ENCODE assay signal across 1 cellular context in the genomic region with DNA sequence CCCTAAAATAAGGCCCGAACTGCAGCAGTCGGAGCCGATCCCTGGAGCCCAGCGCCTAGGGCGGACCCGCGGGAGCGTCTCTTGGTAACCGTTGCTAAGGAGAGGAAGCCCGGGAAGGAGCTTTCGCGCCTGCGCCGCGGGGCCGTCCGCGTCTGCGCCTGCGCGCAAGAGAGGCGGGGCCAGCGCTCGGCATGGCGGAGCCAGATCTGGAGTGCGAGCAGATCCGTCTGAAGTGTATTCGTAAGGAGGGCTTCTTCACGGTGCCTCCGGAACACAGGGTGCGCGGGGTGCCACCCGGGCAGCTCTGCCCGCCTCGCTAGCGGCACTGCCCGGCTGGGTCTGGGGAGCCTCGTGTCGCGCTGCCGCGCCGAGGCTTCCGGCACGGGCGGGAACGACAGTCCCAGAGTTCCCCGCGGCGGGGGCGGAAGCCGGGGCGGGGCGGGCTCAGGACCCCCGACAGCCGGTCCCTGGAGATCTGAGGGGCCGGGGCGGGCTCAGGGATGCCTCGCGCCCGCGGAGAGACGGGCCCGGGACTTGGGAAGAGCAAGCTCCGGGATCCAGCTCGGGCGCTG.
TF ChIP-seq lines count a peak whose summit lies in the region.

A gene with protein sequence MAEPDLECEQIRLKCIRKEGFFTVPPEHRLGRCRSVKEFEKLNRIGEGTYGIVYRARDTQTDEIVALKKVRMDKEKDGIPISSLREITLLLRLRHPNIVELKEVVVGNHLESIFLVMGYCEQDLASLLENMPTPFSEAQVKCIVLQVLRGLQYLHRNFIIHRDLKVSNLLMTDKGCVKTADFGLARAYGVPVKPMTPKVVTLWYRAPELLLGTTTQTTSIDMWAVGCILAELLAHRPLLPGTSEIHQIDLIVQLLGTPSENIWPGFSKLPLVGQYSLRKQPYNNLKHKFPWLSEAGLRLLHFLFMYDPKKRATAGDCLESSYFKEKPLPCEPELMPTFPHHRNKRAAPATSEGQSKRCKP (plus strand): TSS at position 170 of the 572 bp plus-strand sequence. CDS start 22 bp downstream, at position 192.

TF ChIP-seq in K562, 482 proteins besides CTCF, POLR2A, EP300 and RAD21 (continued from another document and continues in another):
- TF ChIP-seq PTBP1 (IDR thresholded peaks at IDR 0.05; ENCODE audit: low read depth, low read length) (no peak), FIP1L1 (IDR thresholded peaks at IDR 0.05; ENCODE audit: low read depth, low read length, poor library complexity, severe bottlenecking) (peak; percentile 74), CHD2 (IDR thresholded peaks at IDR 0.05; ENCODE audit: low read depth, low read length) (no peak), TCF15 (CRISPR knock-in tag; IDR thresholded peaks at IDR 0.05) (no peak), ZBTB40 (IDR thresholded peaks at IDR 0.05) (peak; percentile 66), ZBTB40 (CRISPR knock-in tag; IDR thresholded peaks at IDR 0.05) (no peak), THAP7 (CRISPR knock-in tag; IDR thresholded peaks at IDR 0.05) (no peak), GATAD2A (IDR thresholded peaks at IDR 0.05) (no peak), SIN3B (IDR thresholded peaks at IDR 0.05; ENCODE audit: low read depth) (peak; percentile 94), ETV1 (tag; conservative IDR thresholded peaks at IDR 0.05; ENCODE audit: low read depth) (peak; percentile 62), NR4A1 (CRISPR knock-in tag; IDR thresholded peaks at IDR 0.05) (no peak), NR4A1 (tag; IDR thresholded peaks at IDR 0.05) (no peak), HLTF (IDR thresholded peaks at IDR 0.05) (no peak), RAD51 (IDR thresholded peaks at IDR 0.05; ENCODE audit: borderline replicate concordance, low read depth) (no peak), THRA (IDR thresholded peaks at IDR 0.05) (no peak), NCOA6 (IDR thresholded peaks at IDR 0.05) (no peak), CREB5 (CRISPR knock-in tag; IDR thresholded peaks at IDR 0.05) (no peak), CTBP1 (IDR thresholded peaks at IDR 0.05; ENCODE audit: borderline replicate concordance) (peak; percentile 35; the same call in 1 of the 2 replicates), ARID1B (IDR thresholded peaks at IDR 0.05) (no peak), ZNF224 (CRISPR knock-in tag; IDR thresholded peaks at IDR 0.05) (no peak), ZNF324 (CRISPR knock-in tag; IDR thresholded peaks at IDR 0.05) (no peak), ZEB2 (IDR thresholded peaks at IDR 0.05) (no peak), ZNF133 (CRISPR knock-in tag; IDR thresholded peaks at IDR 0.05) (no peak), FOXA3 (CRISPR knock-in tag; conservative IDR thresholded peaks at IDR 0.05 in 1 of 2, IDR thresholded peaks at IDR 0.05 in 1 of 2) (peak in 1 of 2 experiments; percentile 38; a peak in 1 of 4 replicates)
- TF ChIP-seq, protein P1, sequence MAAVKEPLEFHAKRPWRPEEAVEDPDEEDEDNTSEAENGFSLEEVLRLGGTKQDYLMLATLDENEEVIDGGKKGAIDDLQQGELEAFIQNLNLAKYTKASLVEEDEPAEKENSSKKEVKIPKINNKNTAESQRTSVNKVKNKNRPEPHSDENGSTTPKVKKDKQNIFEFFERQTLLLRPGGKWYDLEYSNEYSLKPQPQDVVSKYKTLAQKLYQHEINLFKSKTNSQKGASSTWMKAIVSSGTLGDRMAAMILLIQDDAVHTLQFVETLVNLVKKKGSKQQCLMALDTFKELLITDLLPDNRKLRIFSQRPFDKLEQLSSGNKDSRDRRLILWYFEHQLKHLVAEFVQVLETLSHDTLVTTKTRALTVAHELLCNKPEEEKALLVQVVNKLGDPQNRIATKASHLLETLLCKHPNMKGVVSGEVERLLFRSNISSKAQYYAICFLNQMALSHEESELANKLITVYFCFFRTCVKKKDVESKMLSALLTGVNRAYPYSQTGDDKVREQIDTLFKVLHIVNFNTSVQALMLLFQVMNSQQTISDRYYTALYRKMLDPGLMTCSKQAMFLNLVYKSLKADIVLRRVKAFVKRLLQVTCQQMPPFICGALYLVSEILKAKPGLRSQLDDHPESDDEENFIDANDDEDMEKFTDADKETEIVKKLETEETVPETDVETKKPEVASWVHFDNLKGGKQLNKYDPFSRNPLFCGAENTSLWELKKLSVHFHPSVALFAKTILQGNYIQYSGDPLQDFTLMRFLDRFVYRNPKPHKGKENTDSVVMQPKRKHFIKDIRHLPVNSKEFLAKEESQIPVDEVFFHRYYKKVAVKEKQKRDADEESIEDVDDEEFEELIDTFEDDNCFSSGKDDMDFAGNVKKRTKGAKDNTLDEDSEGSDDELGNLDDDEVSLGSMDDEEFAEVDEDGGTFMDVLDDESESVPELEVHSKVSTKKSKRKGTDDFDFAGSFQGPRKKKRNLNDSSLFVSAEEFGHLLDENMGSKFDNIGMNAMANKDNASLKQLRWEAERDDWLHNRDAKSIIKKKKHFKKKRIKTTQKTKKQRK (IDR thresholded peaks at IDR 0.05; ENCODE audit: borderline replicate concordance, low read depth, low read length) = no peak
- TF ChIP-seq, protein P2, sequence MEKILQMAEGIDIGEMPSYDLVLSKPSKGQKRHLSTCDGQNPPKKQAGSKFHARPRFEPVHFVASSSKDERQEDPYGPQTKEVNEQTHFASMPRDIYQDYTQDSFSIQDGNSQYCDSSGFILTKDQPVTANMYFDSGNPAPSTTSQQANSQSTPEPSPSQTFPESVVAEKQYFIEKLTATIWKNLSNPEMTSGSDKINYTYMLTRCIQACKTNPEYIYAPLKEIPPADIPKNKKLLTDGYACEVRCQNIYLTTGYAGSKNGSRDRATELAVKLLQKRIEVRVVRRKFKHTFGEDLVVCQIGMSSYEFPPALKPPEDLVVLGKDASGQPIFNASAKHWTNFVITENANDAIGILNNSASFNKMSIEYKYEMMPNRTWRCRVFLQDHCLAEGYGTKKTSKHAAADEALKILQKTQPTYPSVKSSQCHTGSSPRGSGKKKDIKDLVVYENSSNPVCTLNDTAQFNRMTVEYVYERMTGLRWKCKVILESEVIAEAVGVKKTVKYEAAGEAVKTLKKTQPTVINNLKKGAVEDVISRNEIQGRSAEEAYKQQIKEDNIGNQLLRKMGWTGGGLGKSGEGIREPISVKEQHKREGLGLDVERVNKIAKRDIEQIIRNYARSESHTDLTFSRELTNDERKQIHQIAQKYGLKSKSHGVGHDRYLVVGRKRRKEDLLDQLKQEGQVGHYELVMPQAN (IDR thresholded peaks at IDR 0.05; ENCODE audit: borderline replicate concordance) = peak; percentile 90
- TF ChIP-seq, protein P3, sequence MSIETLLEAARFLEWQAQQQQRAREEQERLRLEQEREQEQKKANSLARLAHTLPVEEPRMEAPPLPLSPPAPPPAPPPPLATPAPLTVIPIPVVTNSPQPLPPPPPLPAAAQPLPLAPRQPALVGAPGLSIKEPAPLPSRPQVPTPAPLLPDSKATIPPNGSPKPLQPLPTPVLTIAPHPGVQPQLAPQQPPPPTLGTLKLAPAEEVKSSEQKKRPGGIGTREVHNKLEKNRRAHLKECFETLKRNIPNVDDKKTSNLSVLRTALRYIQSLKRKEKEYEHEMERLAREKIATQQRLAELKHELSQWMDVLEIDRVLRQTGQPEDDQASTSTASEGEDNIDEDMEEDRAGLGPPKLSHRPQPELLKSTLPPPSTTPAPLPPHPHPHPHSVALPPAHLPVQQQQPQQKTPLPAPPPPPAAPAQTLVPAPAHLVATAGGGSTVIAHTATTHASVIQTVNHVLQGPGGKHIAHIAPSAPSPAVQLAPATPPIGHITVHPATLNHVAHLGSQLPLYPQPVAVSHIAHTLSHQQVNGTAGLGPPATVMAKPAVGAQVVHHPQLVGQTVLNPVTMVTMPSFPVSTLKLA (conservative IDR thresholded peaks at IDR 0.05) = peak; percentile 80 to 93
- TF ChIP-seq, protein P4, sequence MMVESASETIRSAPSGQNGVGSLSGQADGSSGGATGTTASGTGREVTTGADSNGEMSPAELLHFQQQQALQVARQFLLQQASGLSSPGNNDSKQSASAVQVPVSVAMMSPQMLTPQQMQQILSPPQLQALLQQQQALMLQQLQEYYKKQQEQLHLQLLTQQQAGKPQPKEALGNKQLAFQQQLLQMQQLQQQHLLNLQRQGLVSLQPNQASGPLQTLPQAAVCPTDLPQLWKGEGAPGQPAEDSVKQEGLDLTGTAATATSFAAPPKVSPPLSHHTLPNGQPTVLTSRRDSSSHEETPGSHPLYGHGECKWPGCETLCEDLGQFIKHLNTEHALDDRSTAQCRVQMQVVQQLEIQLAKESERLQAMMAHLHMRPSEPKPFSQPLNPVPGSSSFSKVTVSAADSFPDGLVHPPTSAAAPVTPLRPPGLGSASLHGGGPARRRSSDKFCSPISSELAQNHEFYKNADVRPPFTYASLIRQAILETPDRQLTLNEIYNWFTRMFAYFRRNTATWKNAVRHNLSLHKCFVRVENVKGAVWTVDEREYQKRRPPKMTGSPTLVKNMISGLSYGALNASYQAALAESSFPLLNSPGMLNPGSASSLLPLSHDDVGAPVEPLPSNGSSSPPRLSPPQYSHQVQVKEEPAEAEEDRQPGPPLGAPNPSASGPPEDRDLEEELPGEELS (CRISPR knock-in tag; IDR thresholded peaks at IDR 0.05; ENCODE audit: borderline replicate concordance) = no peak
